8 cellular contexts compared by ENCODE assay signal in the genomic region with DNA sequence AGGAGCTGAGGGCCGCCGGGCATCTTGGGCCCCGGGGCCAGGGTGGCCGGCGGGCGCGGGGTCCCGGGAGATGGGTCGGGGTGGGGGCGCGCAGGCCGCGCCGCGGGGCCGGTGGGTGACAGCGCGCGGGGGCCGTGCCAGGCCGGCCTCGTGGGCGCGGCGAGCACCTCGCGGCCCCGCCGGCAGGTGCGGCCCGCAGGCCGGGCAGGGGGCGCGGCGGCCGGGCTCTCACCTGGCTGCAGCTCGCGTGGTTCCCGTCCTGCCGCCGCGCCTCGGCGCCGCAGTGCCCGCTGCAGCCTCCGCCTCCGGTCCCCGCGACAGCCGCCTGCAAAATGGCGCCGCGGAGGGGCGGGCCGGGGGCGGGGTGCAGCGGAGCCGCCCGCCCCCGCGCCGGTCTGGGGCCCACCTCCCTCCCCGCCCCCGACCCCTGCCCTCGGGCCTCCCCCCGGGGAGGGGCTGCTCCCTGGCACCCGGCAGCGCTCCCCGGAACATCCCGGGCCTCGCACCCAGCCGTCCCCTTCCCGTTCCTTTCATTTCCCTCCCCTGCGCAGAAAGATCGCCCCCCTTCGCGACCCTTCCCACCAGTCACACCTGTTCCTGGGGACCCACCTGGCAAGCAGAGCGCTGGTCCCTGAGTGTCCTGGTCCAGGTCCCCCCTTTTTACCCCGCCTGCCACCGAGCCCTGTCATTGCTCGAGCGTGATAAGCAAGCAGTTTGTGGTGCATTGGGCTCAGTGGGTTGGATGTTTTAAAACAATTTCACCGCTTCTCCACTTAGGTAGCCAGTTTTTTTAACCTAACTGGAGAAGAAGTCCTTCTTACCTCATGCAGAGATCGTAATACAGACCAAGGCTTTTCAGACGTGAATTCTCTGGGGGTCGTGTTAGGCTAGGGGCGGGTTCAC. TPM values are rescaled to one million over a fixed set of nuclear protein-coding genes. Genes with fewer than 3 reads are reported as not detected.
DNase-seq lines count a peak whose midpoint lies in the region; ATAC-seq and TF ChIP-seq lines count a peak whose summit lies in the region.

SLC23A2 (minus strand) TSS at position 337 of the 903 bp plus-strand sequence. CDS start 68,948 bp downstream, outside the sequence.

- intact Hi-C loops in tibial artery (cut with DNase I; ENCODE audit: low total_unique reads), result no loop called here

- H3K4me2 ChIP-seq in osteoblast (ENCODE audit: insufficient read depth, low read length), result peak within 1 kb of the TSS; percentile 98

- ATAC-seq in HG02852 (IDR thresholded peaks at IDR 0.05; ENCODE audit: unreplicated experiment), result peak; percentile 41

- H3K27me3 ChIP-seq in osteoblast (ENCODE audit: insufficient read depth, low read length), result no peaks in the 10 kb centered on the region
- H3K27me3 ChIP-seq in tibial artery, result no peaks in the 10 kb centered on the region

- H3K79me2 ChIP-seq in osteoblast (ENCODE audit: insufficient read depth, low read length), result peaks cover 41% of the 10 kb centered on the region

- H4K20me1 ChIP-seq in osteoblast (ENCODE audit: insufficient read depth, low read length), result peaks cover 22% of the 10 kb centered on the region

- H3K4me1 ChIP-seq in osteoblast (ENCODE audit: insufficient read depth, low read length) (peaks cover 17% of the 10 kb centered on the region), tibial artery (peaks cover 0 to 20% (median 11%) of the 10 kb centered on the region in 4 donors)

- H3K27ac ChIP-seq in osteoblast (ENCODE audit: low read depth, low read length), result peak within 1 kb of the TSS; percentile 17
- peak within 1 kb of the TSS; percentile 57 to 70 for H3K27ac ChIP-seq in tibial artery

- peak within 1 kb of the TSS; percentile 96 for H2AFZ ChIP-seq in osteoblast (ENCODE audit: low read length)

- H3K4me3 ChIP-seq in osteoblast (ENCODE audit: insufficient read depth, low read length) (peak within 1 kb of the TSS; percentile 85), tibial artery (peak within 1 kb of the TSS; percentile 69 to 85)

- H3K9me3 ChIP-seq in osteoblast (ENCODE audit: low read depth, low read length) (no peaks in the 10 kb centered on the region), tibial artery (no peaks in the 10 kb centered on the region)

- DNase-seq in EH (ENCODE audit: low read depth) (peak; percentile 33), RPMI7951 (ENCODE audit: low read depth) (peak; percentile 41), glomerular visceral epithelial cell (ENCODE audit: extremely low spot score) (peak; percentile 55), osteoblast (ENCODE audit: insufficient read length, low spot score, missing footprints) (peak; percentile 96), tibial artery (peak; percentile 27 to 67), GM19240 (ENCODE audit: insufficient read length, low spot score) (no peak)
- DNase-seq in activated naive CD4-positive, alpha-beta T cell treated with Interleukin-2 at 50 U/mL for 16 hours, result peak; percentile 65

- no peaks in the 10 kb centered on the region for H3K36me3 ChIP-seq in osteoblast (ENCODE audit: insufficient read depth, low read length)
- no peaks in the 10 kb centered on the region for H3K36me3 ChIP-seq in tibial artery

- no peak for TF ChIP-seq CTCF in osteoblast (IDR thresholded peaks at IDR 0.05; ENCODE audit: extremely low read depth, low read depth, low read length)
- TF ChIP-seq CTCF in tibial artery (IDR thresholded peaks at IDR 0.05), result no peak

RNA-seq across cellular contexts. Expression of gene SLC23A2, which starts in this region (rescaled TPM):
- 13.9 and 14.9 TPM in 2 replicates for total RNA-seq in RPMI7951 (2014; rRNA removed; shearing (Covaris generic))
- 17.7 and 20.6 TPM in 2 replicates for total RNA-seq in osteoblast
